Comparison of ENCODE assay signal across 9 cellular contexts in the genomic region with DNA sequence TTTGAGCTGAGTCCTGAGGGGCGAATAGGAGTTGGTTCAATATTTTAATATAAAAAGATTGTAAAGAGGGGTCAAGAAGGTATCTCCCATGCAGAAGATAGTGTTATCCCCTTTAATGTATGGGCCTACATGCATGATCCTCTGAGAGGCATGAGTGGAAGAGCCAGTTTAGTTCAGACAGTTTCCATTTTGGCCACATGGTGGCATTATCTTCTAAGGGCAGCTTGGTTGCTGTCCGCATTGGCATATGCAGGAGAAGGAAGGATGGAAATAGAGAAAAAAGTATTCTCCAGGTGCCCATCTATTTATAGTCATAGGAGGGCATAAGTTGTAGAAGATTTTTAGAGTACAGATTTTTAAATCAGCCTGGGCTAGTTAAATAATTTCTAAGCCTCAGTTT. TPM values are rescaled to one million over a fixed set of nuclear protein-coding genes. Genes with fewer than 3 reads are reported as not detected.
DNase-seq lines count a peak whose midpoint lies in the region; ATAC-seq, FAIRE-seq and TF ChIP-seq lines count a peak whose summit lies in the region.
"Had no signal": no experiment of that assay in that cellular context is flagged by ENCODE, and none has a peak within 500 bp of the region (broad histone marks: within the 10 kb centered on the region; RNA-seq: fewer than 3 reads in every experiment).

No MANE protein-coding gene starts in this region.

- H3K4me3 Mint-ChIP-seq in progenitor cell of endocrine pancreas (ENCODE audit: low read depth) = no peak overlapping the region

- peaks cover 6% of the 10 kb centered on the region for H3K36me3 Mint-ChIP-seq in progenitor cell of endocrine pancreas (ENCODE audit: insufficient read depth)

- no peak overlapping the region for H3K9ac ChIP-seq in K562 (ENCODE audit: insufficient read depth in 1 of 2, low read depth in 2 of 2, low read length in 2 of 2)

- H3K9me3 ChIP-seq in K562 (replicated peaks; ENCODE audit: control insufficient read depth, insufficient read depth, low read depth, low read length) = peaks cover 6% of the 10 kb centered on the region; the same call in 1 of the 2 replicates

- intact Hi-C loops in K562 (cut with micrococcal nuclease) = loop anchor here (1.0 kb wide), 1 partner anchor 71 kb away; no protein-coding TSS in a partner anchor

- H3K36me3 ChIP-seq in K562 (ENCODE audit: control insufficient read depth, insufficient read depth, low read length) = peaks cover 33% of the 10 kb centered on the region; the same call in 2 of the 3 replicates

- no peaks in the 10 kb centered on the region for H3K9me1 ChIP-seq in K562 (ENCODE audit: control insufficient read depth, insufficient read depth, low read length)

- ATAC-seq in K562 (0 out of 3 replicates have a peak, but pooled peaks have one; percentile 11), HG02588 (IDR thresholded peaks at IDR 0.05; ENCODE audit: unreplicated experiment) (no peak), HG03097 (IDR thresholded peaks at IDR 0.05; ENCODE audit: low FRiP score, unreplicated experiment) (no peak)

- no peak overlapping the region for H3K27ac Mint-ChIP-seq in progenitor cell of endocrine pancreas

- no peak for TF ChIP-seq EP300 in K562 (IDR thresholded peaks at IDR 0.05; ENCODE audit: low read length)

- H3K79me2 ChIP-seq in K562 (ENCODE audit: control insufficient read depth, insufficient read depth, low read length) = peaks cover 30% of the 10 kb centered on the region

- DNase-seq in NCI-H526 (lab: John Stamatoyannopoulos, UW) (peak; percentile 9 to 48), NCI-H526 treated with DMSO at 0.1 percent for 48 hours (lab: John Stamatoyannopoulos, UW) (no peak), M059J (ENCODE audit: low read depth) (peak; percentile 32), K562 (ENCODE audit: extremely low read depth in 1 of 4, low spot score in 3 of 4) (peak in 3 of 4 experiments; percentile 29 to 46 (median 41)), progenitor cell of endocrine pancreas (ENCODE audit: low spot score, unreplicated experiment) (no peak), COLO829 (ENCODE audit: low spot score) (no peak)
- DNase-seq: midbrain had no signal

- H3K4me2 ChIP-seq in K562 (ENCODE audit: insufficient read depth, low read length) = no peak overlapping the region

- H2AFZ ChIP-seq in K562 (ENCODE audit: low read depth, low read length) = no peak overlapping the region

- no TSS peak for BruUV-seq in K562 (replicated peaks; lab: Mats Ljungman, UMichigan)

- H3K27me3 ChIP-seq in K562 (ENCODE audit: control insufficient read depth in 2 of 2, insufficient read depth in 2 of 2, low read length in 2 of 2) = no peaks in the 10 kb centered on the region

- peaks cover 9% of the 10 kb centered on the region for H3K9me3 Mint-ChIP-seq in progenitor cell of endocrine pancreas (ENCODE audit: low read depth)

- TF ChIP-seq CTCF in K562 (IDR thresholded peaks at IDR 0.05 in 2 of 3, conservative IDR thresholded peaks at IDR 0.05 in 1 of 3; ENCODE audit: insufficient read depth in 2 of 3, low read depth in 1 of 3, low read length in 3 of 3) = peak; percentile 57 to 60 (median 57); a peak in 5 of 6 replicates
- TF ChIP-seq CTCF in progenitor cell of endocrine pancreas (IDR thresholded peaks at IDR 0.05; ENCODE audit: unreplicated experiment) = peak; percentile 53

- CTCF ChIA-PET in K562 (lab: Yijun Ruan, JAX; ENCODE audit: low intra/inter-chr PET ratio) = no interaction called here

- peak; percentile 17 to 68; a peak in 3 of 4 replicates for TF ChIP-seq RAD21 in K562 (CRISPR knock-in tag; conservative IDR thresholded peaks at IDR 0.05 in 1 of 2, IDR thresholded peaks at IDR 0.05 in 1 of 2)

- 100% methylated on average over 1 of the region's 2 CpGs for WGBS in K562 (ENCODE audit: insufficient coverage, low coverage, missing lambda C conversion rate)

- no peak for TF ChIP-seq POLR2A in K562 (conservative IDR thresholded peaks at IDR 0.05)

- peaks cover 5% of the 10 kb centered on the region for H3K4me1 Mint-ChIP-seq in progenitor cell of endocrine pancreas (ENCODE audit: low read depth)

- peaks cover 12 to 13% of the 10 kb centered on the region in 2 experiments; a peak in 4 of 5 replicates for H3K4me1 ChIP-seq in K562 (replicated peaks in 1 of 2; ENCODE audit: control insufficient read depth in 2 of 2, insufficient read depth in 2 of 2, low read length in 2 of 2)

- no peak overlapping the region for H3K4me3 ChIP-seq in K562

- no peak for FAIRE-seq in K562 (lab: Jason Lieb, UNC)

- POLR2A ChIA-PET in K562 (lab: Yijun Ruan, JAX) = interaction anchor here (0.9 to 1.2 kb wide), 2 partner anchors 10 to 201 kb away, joined by 3 to 4 read pairs; no protein-coding TSS in a partner anchor

- no peaks in the 10 kb centered on the region for H4K20me1 ChIP-seq in K562 (replicated peaks; ENCODE audit: control insufficient read depth, insufficient read depth, low read length)

- peaks cover 28% of the 10 kb centered on the region for H3K27me3 Mint-ChIP-seq in progenitor cell of endocrine pancreas

- no peak overlapping the region for H3K27ac ChIP-seq in K562 (ENCODE audit: extremely low read depth, low read depth, low read length)

- in situ Hi-C loops in K562 (cut with MboI) = no loop called here

TF ChIP-seq in K562, 482 proteins besides CTCF, POLR2A, EP300 and RAD21 (continues in another document):
- TF ChIP-seq BCOR (IDR thresholded peaks at IDR 0.05) (no peak), GABPB1 (CRISPR knock-in tag; IDR thresholded peaks at IDR 0.05) (no peak), CBX5 (IDR thresholded peaks at IDR 0.05; ENCODE audit: borderline replicate concordance, low read depth) (peak; percentile 74)

RNA-seq across cellular contexts. Expression of gene SAMD4A, which starts 5.4 kb away (rescaled TPM):
- 3.8 and 7.7 TPM in 2 replicates for total RNA-seq in M059J (2014; rRNA removed; shearing (Covaris generic))
- total RNA-seq in K562 (2011; cell fraction: chromatin; rRNA removed; ENCODE audit: low replicate concordance) = 45.6 and 45.9 TPM in 2 replicates
- total RNA-seq in K562 (2011; cell fraction: nucleolus; rRNA removed) = 19.3 and 20.0 TPM in 2 replicates
- 26.3 and 45.6 TPM in 2 replicates for total RNA-seq in K562 (2011; cell fraction: nucleoplasm; rRNA removed)
- total RNA-seq in K562 (2014; rRNA removed) (3.2 and 3.8 TPM in 2 replicates), K562 (2014; rRNA removed; fragmentation: Illumina TruSeq; extraction: Trizol) (4.1 and 4.6 TPM in 2 replicates), K562 (2015; rRNA removed; fragmentation: Illumina TruSeq; extraction: Trizol) (3.3 and 4.0 TPM in 2 replicates), K562 (2021) (6.8 TPM in 2 replicates), progenitor cell of endocrine pancreas (9.1 and 10.8 TPM in 2 replicates)
- polyA plus RNA-seq in K562 (2011; rRNA removed) (3.4 and 3.9 TPM in 2 replicates), K562 (2014; fragmentation: Illumina TruSeq; extraction: Trizol) (4.1 and 4.6 TPM in 2 replicates), K562 (2014; fragmentation: Nextera tagmentation; extraction: Ambion mirVana) (1 to 10 TPM in 1 of 2 experiments, under 1 TPM in 1; 0.66 to 1.9 TPM), K562 (2014; rRNA removed) (3.0 and 3.5 TPM in 2 replicates)
- polyA plus RNA-seq in K562 (2011; cell fraction: cytosol; rRNA removed) = 3.2 and 3.5 TPM in 2 replicates
- polyA plus RNA-seq in K562 (2011; cell fraction: nucleus; rRNA removed) = 15.6 and 27.5 TPM in 2 replicates
- 6.0 and 6.1 TPM in 2 replicates for polyA plus RNA-seq in K562 (2012)
- 14.9 and 15.7 TPM in 2 replicates for polyA minus RNA-seq in K562 (2011; rRNA and poly(A)+ RNA removed)
- polyA minus RNA-seq in K562 (2011; cell fraction: cytosol; rRNA and poly(A)+ RNA removed) = 6.8 and 10.1 TPM in 2 replicates
- 20.5 and 27.5 TPM in 2 replicates for polyA minus RNA-seq in K562 (2011; cell fraction: nucleus; rRNA and poly(A)+ RNA removed)

Comparison
In these comparisons a context has a peak if more than half of its experiments do, and no peak if none do; other contexts are left out.
1. DNase-seq: peak in NCI-H526 (2 of 2), M059J (single experiment) and K562 (3 of 4); none in NCI-H526 treated with DMSO at 0.1 percent for 48 hours (single experiment), progenitor cell of endocrine pancreas (single experiment) and COLO829 (single experiment).